18 cellular contexts compared by ENCODE assay signal in genomic region chr1:196450143-196450911, GRCh38.
DNase-seq lines count a peak whose midpoint lies in the region; ATAC-seq and TF ChIP-seq lines count a peak whose summit lies in the region.
"Had no signal": no experiment of that assay in that cellular context is flagged by ENCODE, and none has a peak within 500 bp of the region (broad histone marks: within the 10 kb centered on the region; RNA-seq: fewer than 3 reads in every experiment).

No MANE protein-coding gene starts in this region.

- no peaks in the 10 kb centered on the region for H3F3A ChIP-seq in PC-3 (ENCODE audit: low read length, unreplicated experiment)

- no peak overlapping the region for H3T11ph ChIP-seq in H9 (ENCODE audit: low read length)

- H3K4ac ChIP-seq in H9 (ENCODE audit: low read depth, low read length) = no peak overlapping the region

- no peaks in the 10 kb centered on the region for H4K20me1 ChIP-seq in H9 (ENCODE audit: control insufficient read depth, insufficient read depth, insufficient read length)
- no peaks in the 10 kb centered on the region for H4K20me1 ChIP-seq in PC-3 (ENCODE audit: low read length)

- no peak overlapping the region for H2BK15ac ChIP-seq in H9 (ENCODE audit: low read depth, low read length)

- no peak overlapping the region for H3K23ac ChIP-seq in H9 (ENCODE audit: insufficient read length, low read depth, low read length)

- no peak overlapping the region for H2BK120ac ChIP-seq in H9 (ENCODE audit: low read depth, low read length, poor library complexity, severe bottlenecking)

- H3K27ac Mint-ChIP-seq in H9 = peak overlapping the region; percentile 54 to 97 (median 68)
- H3K27ac Mint-ChIP-seq: CD8-positive, alpha-beta memory T cell; T-cell had no signal

- no peaks in the 10 kb centered on the region for H3K79me2 ChIP-seq in H9 (ENCODE audit: insufficient read depth, low read length)
- H3K79me2 ChIP-seq in PC-3 (ENCODE audit: low read length) = no peaks in the 10 kb centered on the region

- H3K4me2 ChIP-seq in H9 (ENCODE audit: insufficient read depth, insufficient read length, low read length) = no peak overlapping the region
- H3K4me2 ChIP-seq in PC-3 (ENCODE audit: low read length) = no peak overlapping the region
- H3K4me2 ChIP-seq: KMS-11 had no signal

- POLR2A ChIA-PET in PC-3 (lab: Charles Lee; ENCODE audit: unreplicated experiment) = no interaction called here

- H3K27me3 ChIP-seq in H9 (ENCODE audit: insufficient read depth, low read length) (no peaks in the 10 kb centered on the region), left lung (no peaks in the 10 kb centered on the region), PC-3 (ENCODE audit: low read length) (no peaks in the 10 kb centered on the region)
- H3K27me3 ChIP-seq: Peyer's patch had no signal

- H2AFZ ChIP-seq in H9 (ENCODE audit: low read length) (no peak overlapping the region), PC-3 (ENCODE audit: low read length) (no peak overlapping the region)

- H3K36me3 Mint-ChIP-seq in H9 (ENCODE audit: insufficient read depth in 1 of 3, low read depth in 3 of 3) = peaks cover 0 to 5% (median 2%) of the 10 kb centered on the region in 3 experiments; a peak in 1 of 7 replicates
- H3K36me3 Mint-ChIP-seq: T-cell had no signal

- H3K23me2 ChIP-seq in H9 (ENCODE audit: insufficient read length, low read depth, low read length, poor library complexity, severe bottlenecking) = no peaks in the 10 kb centered on the region

- no peaks in the 10 kb centered on the region for H3K9me2 ChIP-seq in PC-3 (replicated peaks; ENCODE audit: low read length)

- H3K4me3 ChIP-seq in epithelial cell of esophagus (ENCODE audit: low read length) (no peak overlapping the region), left lung (no peak overlapping the region), PC-3 (ENCODE audit: low read length) (no peak overlapping the region)
- H3K4me3 ChIP-seq: Peyer's patch had no signal

- H3K9me3 ChIP-seq in H9 (ENCODE audit: control insufficient read depth, low read depth, low read length) = no peaks in the 10 kb centered on the region
- H3K9me3 ChIP-seq in left lung = no peaks in the 10 kb centered on the region
- H3K9me3 ChIP-seq in PC-3 (ENCODE audit: low read length) = no peaks in the 10 kb centered on the region
- H3K9me3 ChIP-seq: Peyer's patch had no signal

- no peak overlapping the region for H4K5ac ChIP-seq in H9 (ENCODE audit: insufficient read length, low read depth, low read length)

- no peaks in the 10 kb centered on the region for H3K27me3 Mint-ChIP-seq in H9 (ENCODE audit: low read depth)
- H3K27me3 Mint-ChIP-seq: CD8-positive, alpha-beta memory T cell had no signal

- H3K9ac ChIP-seq in H9 (ENCODE audit: extremely low read depth, insufficient read length, low read length) (no peak overlapping the region), PC-3 (ENCODE audit: low read length) (no peak overlapping the region)
- H3K9ac ChIP-seq: KMS-11 had no signal

- no peak overlapping the region for H4K91ac ChIP-seq in H9 (ENCODE audit: insufficient read length, low read depth, low read length)

- H3K14ac ChIP-seq in H9 (ENCODE audit: insufficient read depth, low read length) = no peak overlapping the region

- peaks cover 42 to 55% of the 10 kb centered on the region in 2 experiments for H3K4me1 Mint-ChIP-seq in H9
- H3K4me1 Mint-ChIP-seq: CD8-positive, alpha-beta memory T cell; T-cell had no signal

- H3K18ac ChIP-seq in H9 (ENCODE audit: insufficient read length, low read depth, low read length) = no peak overlapping the region

- DNase-seq in H9 (no peak), NCI-H526 treated with DMSO at 0.1 percent for 48 hours (lab: John Stamatoyannopoulos, UW) (peak; percentile 47), epithelial cell of esophagus (ENCODE audit: low read depth) (peak; percentile 13), left lung (no peak), NCI-H748 (lab: John Stamatoyannopoulos, UW; ENCODE audit: unreplicated experiment) (no peak), left cardiac atrium (no peak), DMS 273 (lab: John Stamatoyannopoulos, UW; ENCODE audit: unreplicated experiment) (no peak), PC-3 (no peak)
- DNase-seq: C1 segment of cervical spinal cord; CD8-positive, alpha-beta memory T cell; DMS79 treated with DMSO at 0.1 percent for 48 hours; MV-4-11; NCI-H1694 treated with DMSO at 0.1 percent for 48 hours; NCI-H2227 treated with DMSO at 0.1 percent for 48 hours; NCI-H524; Peyer's patch; T-cell had no signal

- peak overlapping the region; percentile 2 to 3; a peak in 3 of 5 replicates for H3K4me3 Mint-ChIP-seq in H9
- H3K4me3 Mint-ChIP-seq: CD8-positive, alpha-beta memory T cell; T-cell had no signal

- no peak for TF ChIP-seq CTCF in H9 (conservative IDR thresholded peaks at IDR 0.05)
- TF ChIP-seq CTCF in epithelial cell of esophagus (IDR thresholded peaks at IDR 0.05; ENCODE audit: insufficient read depth, low read depth, low read length, missing control alignments) = no peak
- TF ChIP-seq CTCF in left lung (IDR thresholded peaks at IDR 0.05) = no peak
- TF ChIP-seq CTCF in PC-3 (conservative IDR thresholded peaks at IDR 0.05; ENCODE audit: low read depth, low read length) = no peak

- H3K36me3 ChIP-seq in left lung (no peaks in the 10 kb centered on the region), PC-3 (ENCODE audit: low read depth, low read length) (no peaks in the 10 kb centered on the region)
- H3K36me3 ChIP-seq: Peyer's patch had no signal

- H2AK5ac ChIP-seq in H9 (ENCODE audit: insufficient read length, low read length) = no peak overlapping the region

- no peak overlapping the region for H4K8ac ChIP-seq in H9 (replicated peaks; ENCODE audit: insufficient read length, low read depth, low read length)

- no peaks in the 10 kb centered on the region for H3K9me3 Mint-ChIP-seq in H9

- no TSS peak for BruUV-seq in PC-3 (replicated peaks; lab: Mats Ljungman, UMichigan)

- WGBS in H9 (ENCODE audit: extremely low coverage, insufficient read length, low lambda C conversion rate) = no CpG with 5 or more reads among the region's 3 CpGs

- no peak overlapping the region for H2BK12ac ChIP-seq in H9 (ENCODE audit: insufficient read length, low read depth, low read length)

- CTCF ChIA-PET in PC-3 (lab: Charles Lee) = no interaction called here

- H2BK5ac ChIP-seq in H9 (ENCODE audit: insufficient read length, low read length) = no peak overlapping the region

- intact Hi-C loops in left lung (cut with DNase I) (no loop called here), left cardiac atrium (cut with DNase I) (no loop called here), PC-3 (cut with micrococcal nuclease) (no loop called here)

- ATAC-seq in left lung (peak; percentile 57), left cardiac atrium (no peak), PC-3 (no peak)
- ATAC-seq: T-cell had no signal

- H3K4me1 ChIP-seq in H9 (ENCODE audit: insufficient read depth, low read length) (peaks cover 4% of the 10 kb centered on the region; the same call in 1 of the 2 replicates), left lung (no peaks in the 10 kb centered on the region), PC-3 (ENCODE audit: insufficient read depth, low read length) (no peaks in the 10 kb centered on the region)
- H3K4me1 ChIP-seq: Peyer's patch had no signal

- H3K56ac ChIP-seq in H9 (ENCODE audit: insufficient read length, low read depth, low read length) = no peak overlapping the region

- H2BK20ac ChIP-seq in H9 (ENCODE audit: low read depth, low read length, poor library complexity, severe bottlenecking) = no peak overlapping the region

- H3K79me1 ChIP-seq in H9 (ENCODE audit: insufficient read depth, low read depth, low read length, poor library complexity, severe bottlenecking) = no peaks in the 10 kb centered on the region

- H3K27ac ChIP-seq in H9 (ENCODE audit: insufficient read length, low read depth, low read length) (no peak overlapping the region), left lung (no peak overlapping the region), PC-3 (ENCODE audit: low read length) (no peak overlapping the region)
- H3K27ac ChIP-seq: KMS-11, Peyer's patch had no signal

Comparison
In these comparisons a context has a peak if more than half of its experiments do, and no peak if none do; other contexts are left out.
1. DNase-seq: peak in NCI-H526 treated with DMSO at 0.1 percent for 48 hours (single experiment) and epithelial cell of esophagus (single experiment); none in H9 (single experiment), left lung (0 of 2), NCI-H748 (single experiment), left cardiac atrium (single experiment), DMS 273 (single experiment) and PC-3 (single experiment).